In genomic region chr2:126227250-126227649, GRCh38 we compare ENCODE assay signal across 16 cellular contexts.
DNase-seq lines count a peak whose midpoint lies in the region; TF ChIP-seq lines count a peak whose summit lies in the region.
"Had no signal": no experiment of that assay in that cellular context is flagged by ENCODE, and none has a peak within 500 bp of the region (broad histone marks: within the 10 kb centered on the region; RNA-seq: fewer than 3 reads in every experiment).

No MANE protein-coding gene starts in this region.

- no peaks in the 10 kb centered on the region for H3K9me3 ChIP-seq in BE2C
- no peaks in the 10 kb centered on the region for H3K9me3 ChIP-seq in OCI-LY7 (ENCODE audit: low read length)

- H4K20me1 ChIP-seq in OCI-LY7 (ENCODE audit: insufficient read depth, low read length) = no peaks in the 10 kb centered on the region

- peak; percentile 7; the same call in 1 of the 2 replicates for TF ChIP-seq CTCF in BE2C (IDR thresholded peaks at IDR 0.05; ENCODE audit: low read depth, low read length)
- peak; percentile 39 for TF ChIP-seq CTCF in GM12873 (IDR thresholded peaks at IDR 0.05; ENCODE audit: insufficient read depth, low read depth, low read length, missing control alignments)
- TF ChIP-seq CTCF in OCI-LY7 (conservative IDR thresholded peaks at IDR 0.05; ENCODE audit: low read length) = peak; percentile 62
- TF ChIP-seq CTCF in epithelial cell of proximal tubule (conservative IDR thresholded peaks at IDR 0.05; ENCODE audit: low read depth, low read length) = peak; percentile 17

- H3K4me3 ChIP-seq in BE2C (ENCODE audit: low read depth, low read length) (no peak overlapping the region), OCI-LY7 (ENCODE audit: low read depth, low read length, poor library complexity, severe bottlenecking) (no peak overlapping the region), epithelial cell of proximal tubule (ENCODE audit: low read depth, low read length) (no peak overlapping the region)
- H3K4me3 ChIP-seq: lung, sigmoid colon had no signal

- no peaks in the 10 kb centered on the region for H3K9me2 ChIP-seq in OCI-LY7 (ENCODE audit: insufficient read depth, low read length)

- DNase-seq in BE2C (no peak), OCI-LY7 (ENCODE audit: low spot score) (no peak), epithelial cell of proximal tubule (ENCODE audit: low read depth) (no peak), AG08396 (ENCODE audit: low spot score) (no peak), NCI-H524 treated with DMSO at 0.1 percent for 48 hours (lab: John Stamatoyannopoulos, UW) (no peak), foreskin melanocyte (no peak)
- DNase-seq: activated B cell treated with CpG ODN at 0.5 μM for 24 hours; CD4-positive, CD25-positive, alpha-beta regulatory T cell; hippocampal formation; NCI-H1694 treated with DMSO at 0.1 percent for 48 hours; NCI-H69; SHP77 treated with DMSO at 0.1 percent for 48 hours; sigmoid colon; stimulated activated naive CD4-positive, alpha-beta T cell treated with Interleukin-2 at 50 U/mL for 16 hours had no signal

- H2AFZ ChIP-seq in OCI-LY7 (ENCODE audit: low read length) = no peak overlapping the region

- no peaks in the 10 kb centered on the region for H3K27me3 ChIP-seq in BE2C
- H3K27me3 ChIP-seq: sigmoid colon had no signal

- H3K4me1 ChIP-seq in BE2C (no peaks in the 10 kb centered on the region), OCI-LY7 (ENCODE audit: insufficient read depth, low read length, poor library complexity, severe bottlenecking) (no peaks in the 10 kb centered on the region)
- H3K4me1 ChIP-seq: sigmoid colon had no signal

- no peak overlapping the region for H3K4me2 ChIP-seq in OCI-LY7 (ENCODE audit: low read length)

- no peaks in the 10 kb centered on the region for H3K79me2 ChIP-seq in OCI-LY7 (ENCODE audit: insufficient read depth, low read depth, low read length)

- H3K36me3 ChIP-seq in BE2C (no peaks in the 10 kb centered on the region), OCI-LY7 (ENCODE audit: insufficient read depth, low read length) (no peaks in the 10 kb centered on the region)
- H3K36me3 ChIP-seq: sigmoid colon had no signal

- POLR2A ChIA-PET in OCI-LY7 (lab: Charles Lee) = no interaction called here

- BruUV-seq in OCI-LY7 (replicated peaks; lab: Mats Ljungman, UMichigan) = no TSS peak

- no peak overlapping the region for H3K27ac ChIP-seq in OCI-LY7 (ENCODE audit: low read depth, low read length, poor library complexity, severe bottlenecking)
- H3K27ac ChIP-seq: sigmoid colon had no signal

- CTCF ChIA-PET in OCI-LY7 (lab: Charles Lee; ENCODE audit: unreplicated experiment) = no interaction called here

- intact Hi-C loops in OCI-LY7 (cut with micrococcal nuclease; ENCODE audit: unreplicated experiment) = no loop called here

Comparison
In these comparisons a context has a peak if more than half of its experiments do, and no peak if none do; other contexts are left out.
1. CTCF ChIP-seq: peak in every context shown above with its lines; median percentile 62 in OCI-LY7; 39 in GM12873; 17 in epithelial cell of proximal tubule; 7 in BE2C.